ENCODE assay signal across 8 cellular contexts in genomic region chr14:49633650-49634546, GRCh38. TPM values are rescaled to one million over a fixed set of nuclear protein-coding genes. Genes with fewer than 3 reads are reported as not detected.
DNase-seq lines count a peak whose midpoint lies in the region; ATAC-seq, FAIRE-seq and TF ChIP-seq lines count a peak whose summit lies in the region.

No MANE protein-coding gene starts in this region.

- DNase-seq in AG09319 (ENCODE audit: extremely low read depth, low read depth) (peak; percentile 87), NCI-H2196 treated with DMSO at 0.1 percent for 48 hours (lab: John Stamatoyannopoulos, UW; ENCODE audit: unreplicated experiment) (peak; percentile 86), bronchial epithelial cell (ENCODE audit: low read depth) (peak; percentile 82), iris pigment epithelial cell (ENCODE audit: low read depth) (peak; percentile 97)
- peak; percentile 88 to 93 for DNase-seq in stimulated activated CD4-positive, alpha-beta T cell treated with anti-CD3 and anti-CD28 coated beads, Interleukin-12 subunit alpha, Interleukin-12 subunit beta, amount 100 ng/mL, for 24 hours (ENCODE audit: low read depth in 2 of 2)

- H3K4me3 ChIP-seq in WI38 (ENCODE audit: low read depth, low read length) (peak overlapping the region; percentile 94), bronchial epithelial cell (ENCODE audit: low read depth, low read length) (peak overlapping the region; percentile 90)

- H3K27me3 ChIP-seq in bronchial epithelial cell (ENCODE audit: control insufficient read depth, insufficient read depth, low read length) = no peaks in the 10 kb centered on the region

- ATAC-seq in GM18909 (IDR thresholded peaks at IDR 0.05; ENCODE audit: poor library complexity, unreplicated experiment) = peak; percentile 82
- ATAC-seq in HG03159 (IDR thresholded peaks at IDR 0.05; ENCODE audit: unreplicated experiment) = peak; percentile 78

- TF ChIP-seq CTCF in AG09319 (IDR thresholded peaks at IDR 0.05; ENCODE audit: low read depth, low read length) (peak; percentile 78), WI38 (IDR thresholded peaks at IDR 0.05; ENCODE audit: low read depth, low read length) (peak; percentile 70), bronchial epithelial cell (IDR thresholded peaks at IDR 0.05; ENCODE audit: insufficient read depth, low read length, severe bottlenecking) (peak; percentile 88)

- H3K36me3 ChIP-seq in bronchial epithelial cell (ENCODE audit: control insufficient read depth, insufficient read depth, low read length) = peaks cover 2% of the 10 kb centered on the region

- no peak for FAIRE-seq in bronchial epithelial cell (lab: Jason Lieb, UNC)

RNA-seq across cellular contexts. Expression of gene DNAAF2, which starts 1.1 kb away (rescaled TPM):
- 8.3 and 10.8 TPM in 2 replicates for total RNA-seq in bronchial epithelial cell

RNA-seq across cellular contexts. Expression of gene MGAT2, which starts 13.3 kb away (rescaled TPM):
- 32.5 and 45.0 TPM in 2 replicates for total RNA-seq in bronchial epithelial cell

RNA-seq across cellular contexts. Expression of gene RPL36AL, which starts 13.5 kb away (rescaled TPM):
- 337 and 345 TPM in 2 replicates for total RNA-seq in bronchial epithelial cell

RNA-seq across cellular contexts. Expression of gene LRR1, which starts 35.2 kb away (rescaled TPM):
- 7.1 and 12.3 TPM in 2 replicates for total RNA-seq in bronchial epithelial cell

RNA-seq across cellular contexts. Expression of gene RPS29, which starts 47.7 kb away (rescaled TPM):
- total RNA-seq in bronchial epithelial cell = 1,155 and 1,758 TPM in 2 replicates

Comparison
In these comparisons a context has a peak if more than half of its experiments do, and no peak if none do; other contexts are left out.
1. Peak in every context shown above with its lines: DNase-seq, ATAC-seq and H3K4me3 ChIP-seq.